Comparison of ENCODE assay signal across 8 cellular contexts in genomic region chr6:7909323-7910276, GRCh38. TPM values are rescaled to one million over a fixed set of nuclear protein-coding genes. Genes with fewer than 3 reads are reported as not detected.
DNase-seq lines count a peak whose midpoint lies in the region; ATAC-seq and TF ChIP-seq lines count a peak whose summit lies in the region.

No MANE protein-coding gene starts in this region.

- TF ChIP-seq POLR2A in NB4 (IDR thresholded peaks at IDR 0.05; ENCODE audit: extremely low read depth, insufficient read length) (no peak), esophagus squamous epithelium (IDR thresholded peaks at IDR 0.05) (peak in 2 of 4 donors; percentile 20 to 32)

- H3K9me3 Mint-ChIP-seq in naive B cell, result no peaks in the 10 kb centered on the region

- POLR2A ChIA-PET in HEK293T (lab: Yijun Ruan, JAX), result interaction anchor here (0.7 to 1.7 kb wide), 8 partner anchors 10 to 237 kb away, joined by 3 to 10 read pairs (median 4); no protein-coding TSS in a partner anchor

- H3K27ac ChIP-seq in esophagus squamous epithelium (peak overlapping the region; percentile 65 to 91 (median 89)), thymus (ENCODE audit: low read depth) (no peak overlapping the region)

- H3K4me1 ChIP-seq in esophagus squamous epithelium (peaks cover 16 to 45% (median 26%) of the 10 kb centered on the region in 3 donors), thymus (ENCODE audit: control insufficient read depth, insufficient read depth, low read length) (no peaks in the 10 kb centered on the region)

- H3K4me3 ChIP-seq in NB4 (ENCODE audit: low read depth, low read length), result peak overlapping the region; percentile 95
- peak overlapping the region; percentile 74 to 97 (median 92) for H3K4me3 ChIP-seq in esophagus squamous epithelium
- peak overlapping the region; percentile 75 for H3K4me3 ChIP-seq in thymus (ENCODE audit: low read length)

- H3K4me3 Mint-ChIP-seq in naive B cell, result peak overlapping the region in 7 of 8 donors; percentile 81 to 95 (median 88)

- H3K27me3 ChIP-seq in esophagus squamous epithelium, result peaks cover 0 to 9% (median 0%) of the 10 kb centered on the region in 4 donors
- peaks cover 2% of the 10 kb centered on the region for H3K27me3 ChIP-seq in thymus (ENCODE audit: control insufficient read depth, insufficient read depth)

- intact Hi-C loops in esophagus squamous epithelium (cut with DNase I), result no loop called here

- no peaks in the 10 kb centered on the region for H3K27me3 Mint-ChIP-seq in naive B cell

- H3K36me3 Mint-ChIP-seq in naive B cell, result peaks cover 4% of the 10 kb centered on the region in 2 donors

- peak in 2 of 3 experiments; percentile 60 to 66 for DNase-seq in NCI-H1417 (lab: John Stamatoyannopoulos, UW)
- no peak for DNase-seq in NCI-H1417 treated with DMSO at 0.1 percent for 48 hours (lab: John Stamatoyannopoulos, UW)
- peak; percentile 75 for DNase-seq in HEK293T (ENCODE audit: extremely low spot score)
- peak; percentile 79 for DNase-seq in NB4 (ENCODE audit: low read depth)
- peak; percentile 22 to 39 (median 24) for DNase-seq in activated CD8-positive, alpha-beta memory T cell treated with anti-CD3 and anti-CD28 coated beads for 48 hours (ENCODE audit: low read depth in 2 of 3, low spot score in 2 of 3)
- DNase-seq in esophagus squamous epithelium (lab: John Stamatoyannopoulos, UW), result no peak
- DNase-seq in naive B cell, result no peak

- peak overlapping the region; percentile 33 to 62 (median 56) for H3K27ac Mint-ChIP-seq in naive B cell

- 0 to 2% methylated on average over 8 to 13 of the region's 66 CpGs for WGBS in esophagus squamous epithelium, 2 donors
- WGBS in thymus, result 7% methylated on average over 66 of the region's 66 CpGs

- ATAC-seq in naive B cell (ENCODE audit: low read depth in 2 of 2), result peak; percentile 26 to 40

- H3K9me3 ChIP-seq in esophagus squamous epithelium (no peaks in the 10 kb centered on the region), thymus (ENCODE audit: control insufficient read depth) (no peaks in the 10 kb centered on the region)

- CTCF ChIA-PET in HEK293T (lab: Yijun Ruan, JAX), result no interaction called here

- peaks cover 0 to 3% (median 0%) of the 10 kb centered on the region in 3 donors for H3K36me3 ChIP-seq in esophagus squamous epithelium
- no peaks in the 10 kb centered on the region for H3K36me3 ChIP-seq in thymus (ENCODE audit: control insufficient read depth, insufficient read depth)

- peaks cover 13 to 38% (median 18%) of the 10 kb centered on the region in 3 donors for H3K4me1 Mint-ChIP-seq in naive B cell

- TF ChIP-seq CTCF in NB4 (IDR thresholded peaks at IDR 0.05; ENCODE audit: low read depth, low read length) (no peak), esophagus squamous epithelium (IDR thresholded peaks at IDR 0.05) (no peak)

TF ChIP-seq in HEK293T, 16 proteins besides CTCF, POLR2A, EP300 and RAD21:
- TF ChIP-seq LEF1 (IDR thresholded peaks at IDR 0.05; ENCODE audit: borderline replicate concordance) (no peak), L3MBTL2 (conservative IDR thresholded peaks at IDR 0.05) (peak; percentile 82)
TF ChIP-seq in HEK293T: peak in this region for 1.

RNA-seq across cellular contexts. Expression of gene TXNDC5, which starts 1.0 kb away (rescaled TPM):
- 100 to 1,000 TPM in 2 of 4 donors, 10 to 100 TPM in 2; 51.9 to 125 (median 104) TPM for total RNA-seq in esophagus squamous epithelium
- polyA plus RNA-seq in naive B cell (ENCODE audit: low read depth in 6 of 6) (100 to 1,000 TPM in 5 of 6 donors, 10 to 100 TPM in 1; 82.1 to 258 (median 205) TPM), thymus (25.3 TPM)

Comparison
In these comparisons a context has a peak if more than half of its experiments do, and no peak if none do; other contexts are left out.
1. DNase-seq: peak in NCI-H1417 (2 of 3), HEK293T (single experiment), NB4 (single experiment) and activated CD8-positive, alpha-beta memory T cell treated with anti-CD3 and anti-CD28 coated beads for 48 hours (3 of 3); none in NCI-H1417 treated with DMSO at 0.1 percent for 48 hours (single experiment), esophagus squamous epithelium (single experiment) and naive B cell (single experiment).
2. Peak in every context shown above with its lines, with median percentiles within 50 percentile points of each other: H3K4me3 ChIP-seq.